In the genomic region with DNA sequence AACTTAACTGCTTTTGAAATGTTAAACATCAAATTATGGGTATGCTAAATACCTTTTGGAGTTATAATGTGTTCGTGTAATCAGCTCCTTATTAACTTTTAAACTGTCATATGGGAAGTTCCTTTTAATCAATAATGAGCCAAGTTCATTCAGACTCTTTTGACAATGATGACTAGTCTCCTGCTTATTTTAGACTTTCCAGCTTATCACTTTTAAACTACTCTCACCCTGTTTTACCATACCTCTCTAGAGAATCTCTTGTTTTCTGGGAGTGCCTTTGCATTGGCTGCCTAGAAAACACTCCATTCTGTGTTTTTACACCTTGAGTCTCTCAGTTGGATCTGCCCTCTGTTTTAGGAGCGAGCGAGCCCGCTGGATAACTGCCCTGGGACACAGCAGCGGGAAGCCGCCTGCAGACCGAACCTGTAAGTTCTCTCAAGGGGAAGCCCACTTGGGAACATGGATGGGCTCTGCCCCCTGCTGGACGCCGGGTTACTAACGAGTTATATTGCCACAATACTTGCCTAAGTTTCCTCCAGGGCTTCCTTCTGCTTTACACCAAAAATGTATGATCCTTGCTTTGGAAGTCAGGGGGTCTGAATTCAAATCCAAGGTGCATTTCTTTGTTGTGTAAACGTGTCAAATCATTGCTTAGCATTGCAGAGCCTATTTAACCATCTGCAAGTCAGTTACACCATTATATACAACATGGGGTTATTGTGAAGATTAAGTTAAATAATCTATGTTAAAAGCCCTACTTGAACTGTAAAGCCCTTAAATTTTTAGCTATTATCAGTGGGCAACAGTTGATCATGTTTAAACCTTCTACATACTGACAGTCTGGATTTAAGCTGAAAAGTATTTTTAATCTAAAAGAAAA, we compare ENCODE assay signal across 8 cellular contexts.
DNase-seq lines count a peak whose midpoint lies in the region; ATAC-seq and TF ChIP-seq lines count a peak whose summit lies in the region.

No MANE protein-coding gene starts in this region.

- DNase-seq in BE2C, result peak; percentile 90
- peak; percentile 34 for DNase-seq in GM19238 (ENCODE audit: insufficient read length, low spot score)
- peak; percentile 51 for DNase-seq in NCI-H226
- peak; percentile 23 for DNase-seq in activated CD4-positive, CD25-positive, alpha-beta regulatory T cell treated with anti-CD3 and anti-CD28 coated beads, Interleukin-2, amount 50 U/mL, for 16 hours (ENCODE audit: low read depth, low spot score)
- DNase-seq in cerebellar cortex (ENCODE audit: low spot score), result peak; percentile 76
- DNase-seq in kidney tubule cell (ENCODE audit: low spot score), result peak; percentile 80
- DNase-seq in stimulated activated CD4-positive, alpha-beta T cell treated with anti-CD3 and anti-CD28 coated beads, Interleukin-2, amount 100 ng/mL, for 4 hours (ENCODE audit: low read depth), result peak; percentile 46

- no peak overlapping the region for H3K4me3 ChIP-seq in BE2C (ENCODE audit: low read depth, low read length)

- H3K27me3 ChIP-seq in BE2C, result no peaks in the 10 kb centered on the region

- no peaks in the 10 kb centered on the region; the same call in 1 of the 2 replicates for H3K4me1 ChIP-seq in BE2C

- peak; percentile 92 for TF ChIP-seq CTCF in BE2C (IDR thresholded peaks at IDR 0.05; ENCODE audit: low read depth, low read length)

- H3K9me3 ChIP-seq in BE2C, result no peaks in the 10 kb centered on the region

- peaks cover 10% of the 10 kb centered on the region for H3K36me3 ChIP-seq in BE2C

- ATAC-seq in HG03280 (IDR thresholded peaks at IDR 0.05; ENCODE audit: unreplicated experiment), result peak; percentile 94

Comparison
In these comparisons a context has a peak if more than half of its experiments do, and no peak if none do; other contexts are left out.
1. DNase-seq: peak in every context shown above with its lines; median percentile 90 in BE2C; 80 in kidney tubule cell; 76 in cerebellar cortex; 51 in NCI-H226; 46 in stimulated activated CD4-positive, alpha-beta T cell treated with anti-CD3 and anti-CD28 coated beads, Interleukin-2, amount 100 ng/mL, for 4 hours; 34 in GM19238; 23 in activated CD4-positive, CD25-positive, alpha-beta regulatory T cell treated with anti-CD3 and anti-CD28 coated beads, Interleukin-2, amount 50 U/mL, for 16 hours.